ENCODE assay signal across 11 cellular contexts in genomic region chr7:141563956-141564623, GRCh38. TPM values are rescaled to one million over a fixed set of nuclear protein-coding genes. Genes with fewer than 3 reads are reported as not detected.
DNase-seq lines count a peak whose midpoint lies in the region; ATAC-seq lines count a peak whose summit lies in the region.
"Had no signal": no experiment of that assay in that cellular context is flagged by ENCODE, and none has a peak within 500 bp of the region (broad histone marks: within the 10 kb centered on the region; RNA-seq: fewer than 3 reads in every experiment).

No MANE protein-coding gene starts in this region.

- peaks cover 69% of the 10 kb centered on the region for H3K36me3 Mint-ChIP-seq in activated T-cell treated with anti-CD3 and anti-CD28 coated beads, Interleukin-2, amount 50 U/mL, for 4 hours (ENCODE audit: insufficient read depth)
- peaks cover 77 to 81% of the 10 kb centered on the region in 2 donors for H3K36me3 Mint-ChIP-seq in CD4-positive, alpha-beta memory T cell

- peak overlapping the region in 3 of 7 donors; percentile 20 to 84 (median 38) for H3K27ac Mint-ChIP-seq in CD4-positive, alpha-beta memory T cell

- POLR2A ChIA-PET in CD4-positive, alpha-beta memory T cell (lab: Charles Lee; ENCODE audit: partially characterized antibody): no interaction called here

- peaks cover 46% of the 10 kb centered on the region for H3K4me1 Mint-ChIP-seq in activated T-cell treated with anti-CD3 and anti-CD28 coated beads, Interleukin-2, amount 50 U/mL, for 4 hours (ENCODE audit: low read depth)
- peaks cover 14 to 35% (median 32%) of the 10 kb centered on the region in 4 donors for H3K4me1 Mint-ChIP-seq in CD4-positive, alpha-beta memory T cell

- CTCF ChIA-PET in CD4-positive, alpha-beta memory T cell (lab: Charles Lee; ENCODE audit: partially characterized antibody): interaction anchor here (1.6 kb wide), 1 partner anchor 31 kb away, joined by 7 read pairs; no protein-coding TSS in a partner anchor

- intact Hi-C loops in CD4-positive, alpha-beta memory T cell (cut with micrococcal nuclease): no loop called here

- DNase-seq in activated T-cell treated with anti-CD3 and anti-CD28 coated beads for 24 hours (ENCODE audit: low read depth) (peak; percentile 53), activated T-cell treated with anti-CD3 and anti-CD28 coated beads for 4 hours (no peak), superior temporal gyrus (ENCODE audit: extremely low spot score) (no peak), NCI-H748 (lab: John Stamatoyannopoulos, UW; ENCODE audit: unreplicated experiment) (no peak)
- DNase-seq in activated T-cell treated with anti-CD3 and anti-CD28 coated beads, Interleukin-2, amount 50 U/mL, for 4 hours: no peak
- peak; percentile 33 to 36 for DNase-seq in stimulated activated CD8-positive, alpha-beta memory T cell treated with anti-CD3 and anti-CD28 coated beads, Interleukin-15, amount 100 ng/mL, for 48 hours (ENCODE audit: low read depth in 2 of 2)
- DNase-seq in CD4-positive, alpha-beta memory T cell: no peak
- DNase-seq: psoas muscle had no signal

- H3K4me1 ChIP-seq in CD4-positive, alpha-beta memory T cell (ENCODE audit: insufficient read depth, low read length): peaks cover 3% of the 10 kb centered on the region
- H3K4me1 ChIP-seq: BLaER1, tibial nerve had no signal

- no peaks in the 10 kb centered on the region for H3K27me3 ChIP-seq in CD4-positive, alpha-beta memory T cell (ENCODE audit: insufficient read depth, low read length)
- H3K27me3 ChIP-seq: BLaER1, tibial nerve had no signal

- no peak overlapping the region for H3K4me3 Mint-ChIP-seq in activated T-cell treated with anti-CD3 and anti-CD28 coated beads, Interleukin-2, amount 50 U/mL, for 4 hours
- H3K4me3 Mint-ChIP-seq in CD4-positive, alpha-beta memory T cell: no peak overlapping the region

- peak; percentile 63 for ATAC-seq in HG02981 (IDR thresholded peaks at IDR 0.05; ENCODE audit: unreplicated experiment)
- ATAC-seq in activated T-cell treated with anti-CD3 and anti-CD28 coated beads, Interleukin-2, amount 50 U/mL, for 4 hours: peak; percentile 98 to 99
- ATAC-seq: psoas muscle had no signal

- peaks cover 19% of the 10 kb centered on the region for H3K36me3 ChIP-seq in CD4-positive, alpha-beta memory T cell (ENCODE audit: insufficient read depth, low read length)

- no peaks in the 10 kb centered on the region for H3K27me3 Mint-ChIP-seq in activated T-cell treated with anti-CD3 and anti-CD28 coated beads, Interleukin-2, amount 50 U/mL, for 4 hours (ENCODE audit: low read depth)
- no peaks in the 10 kb centered on the region for H3K27me3 Mint-ChIP-seq in CD4-positive, alpha-beta memory T cell

- H3K9me3 Mint-ChIP-seq in activated T-cell treated with anti-CD3 and anti-CD28 coated beads, Interleukin-2, amount 50 U/mL, for 4 hours: peaks cover 7% of the 10 kb centered on the region
- peaks cover 0 to 3% (median 0%) of the 10 kb centered on the region in 8 donors for H3K9me3 Mint-ChIP-seq in CD4-positive, alpha-beta memory T cell

- H3K4me3 ChIP-seq in CD4-positive, alpha-beta memory T cell (ENCODE audit: low read length in 2 of 2): no peak overlapping the region
- H3K4me3 ChIP-seq: BLaER1, psoas muscle, tibial nerve had no signal

- H3K9me3 ChIP-seq in CD4-positive, alpha-beta memory T cell (ENCODE audit: control insufficient read depth in 1 of 2, low read length in 2 of 2): no peaks in the 10 kb centered on the region

- H3K27ac ChIP-seq in CD4-positive, alpha-beta memory T cell (ENCODE audit: low read depth, low read length): no peak overlapping the region
- H3K27ac ChIP-seq: BLaER1, psoas muscle, tibial nerve had no signal

RNA-seq across cellular contexts. Expression of gene AGK, which starts 12.9 kb away (rescaled TPM):
- total RNA-seq in activated T-cell treated with anti-CD3 and anti-CD28 coated beads, Interleukin-2, amount 50 U/mL, for 4 hours: 10 to 100 TPM; 79.9 to 94.5 (median 90.2) TPM
- 10 to 100 TPM; 28.1 to 30.0 TPM for total RNA-seq in CD4-positive, alpha-beta memory T cell
- polyA plus RNA-seq in CD4-positive, alpha-beta memory T cell: 10 to 100 TPM; 28.5 to 33.8 TPM

Comparison
In these comparisons a context has a peak if more than half of its experiments do, and no peak if none do; other contexts are left out.
1. DNase-seq: peak in activated T-cell treated with anti-CD3 and anti-CD28 coated beads for 24 hours (single experiment) and stimulated activated CD8-positive, alpha-beta memory T cell treated with anti-CD3 and anti-CD28 coated beads, Interleukin-15, amount 100 ng/mL, for 48 hours (2 of 2); none in activated T-cell treated with anti-CD3 and anti-CD28 coated beads for 4 hours (single experiment), activated T-cell treated with anti-CD3 and anti-CD28 coated beads, Interleukin-2, amount 50 U/mL, for 4 hours (single experiment), superior temporal gyrus (single experiment), NCI-H748 (single experiment) and CD4-positive, alpha-beta memory T cell (0 of 5).